ENCODE assay signal across 6 cellular contexts in the genomic region with DNA sequence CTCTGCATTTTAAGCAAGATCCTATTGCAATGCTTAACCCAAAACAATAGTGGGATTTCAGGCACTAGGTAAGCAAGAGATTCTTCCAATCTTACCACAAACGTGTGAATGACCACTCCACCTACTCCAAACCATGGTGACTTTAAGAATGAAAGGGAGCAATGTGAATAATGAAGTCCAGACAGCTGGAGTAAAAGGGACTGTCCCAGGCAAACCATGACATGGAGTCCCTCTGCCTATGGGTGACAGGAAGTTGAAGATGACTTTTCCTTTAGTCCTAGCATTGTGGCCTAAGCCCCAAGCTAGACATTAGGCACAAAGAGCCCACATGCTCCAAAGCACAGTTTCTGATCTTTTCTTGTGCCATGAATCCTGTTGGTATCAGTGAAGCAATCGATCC.
"Had no signal": no experiment of that assay in that cellular context is flagged by ENCODE, and none has a peak within 500 bp of the region (broad histone marks: within the 10 kb centered on the region; RNA-seq: fewer than 3 reads in every experiment).

No MANE protein-coding gene starts in this region.

- H3K4me3 Mint-ChIP-seq: H9 had no signal

- DNase-seq: GM23248, H9, HCEC 1CT, IMR-90, KG1 had no signal

- ATAC-seq: K562 had no signal

- H3K27ac Mint-ChIP-seq: H9 had no signal
